15 cellular contexts compared by ENCODE assay signal in genomic region chr18:46657115-46657955, GRCh38. TPM values are rescaled to one million over a fixed set of nuclear protein-coding genes. Genes with fewer than 3 reads are reported as not detected.
DNase-seq lines count a peak whose midpoint lies in the region; ATAC-seq and TF ChIP-seq lines count a peak whose summit lies in the region.
"Had no signal": no experiment of that assay in that cellular context is flagged by ENCODE, and none has a peak within 500 bp of the region (broad histone marks: within the 10 kb centered on the region; RNA-seq: fewer than 3 reads in every experiment).

Gene LOXHD1, minus strand, starts transcription at chr18:46657220. Its CDS starts 187 bp downstream, at chr18:46657033.

- H3K36me3 ChIP-seq in ES-I3 (ENCODE audit: insufficient read depth, low read length) (no peaks in the 10 kb centered on the region), smooth muscle cell (ENCODE audit: low read depth) (no peaks in the 10 kb centered on the region)
- H3K36me3 ChIP-seq: pancreas, thoracic aorta had no signal

- H3K4me1 ChIP-seq in ES-I3 (ENCODE audit: insufficient read depth, low read length) (peaks cover 5% of the 10 kb centered on the region; the same call in 1 of the 2 replicates), smooth muscle cell (ENCODE audit: low read depth) (no peaks in the 10 kb centered on the region)
- H3K4me1 ChIP-seq: pancreas had no signal

- H3K9me3 ChIP-seq in ES-I3 (ENCODE audit: control insufficient read depth, insufficient read depth, low read length) (no peaks in the 10 kb centered on the region), smooth muscle cell (replicated peaks; ENCODE audit: low read depth) (no peaks in the 10 kb centered on the region)
- H3K9me3 ChIP-seq: pancreas, thoracic aorta had no signal

- no peak within 1 kb of the TSS for H3K4me3 ChIP-seq in smooth muscle cell
- H3K4me3 ChIP-seq: pancreas, thoracic aorta had no signal

- H3K9me3 Mint-ChIP-seq in central memory CD8-positive, alpha-beta T cell = no peaks in the 10 kb centered on the region
- H3K9me3 Mint-ChIP-seq: activated CD4-positive, alpha-beta memory T cell treated with anti-CD3 and anti-CD28 coated beads, Interleukin-2, amount 10 ng/mL, durations not matched to agents 7 days and 5 days; CD8-positive, alpha-beta memory T cell; natural killer cell had no signal

- WGBS in smooth muscle cell (ENCODE audit: low lambda C conversion rate) = 80% methylated on average over 25 of the region's 25 CpGs

- H4K20me1 ChIP-seq in smooth muscle cell (ENCODE audit: low read depth) = no peaks in the 10 kb centered on the region

- no peak within 1 kb of the TSS for H3K27ac ChIP-seq in smooth muscle cell (ENCODE audit: low read depth)
- H3K27ac ChIP-seq: pancreas, thoracic aorta had no signal

- peaks cover 12% of the 10 kb centered on the region for H3K27me3 ChIP-seq in smooth muscle cell (ENCODE audit: low read depth)
- H3K27me3 ChIP-seq: pancreas had no signal

- peak within 1 kb of the TSS; percentile 53 for H3K27ac Mint-ChIP-seq in central memory CD8-positive, alpha-beta T cell (ENCODE audit: low read depth)
- H3K27ac Mint-ChIP-seq: activated CD4-positive, alpha-beta memory T cell treated with anti-CD3 and anti-CD28 coated beads, Interleukin-2, amount 10 ng/mL, durations not matched to agents 7 days and 5 days; natural killer cell had no signal

- H2AFZ ChIP-seq in smooth muscle cell (ENCODE audit: low read depth) = peak within 1 kb of the TSS; percentile 37

- peaks cover 1% of the 10 kb centered on the region for H3K36me3 Mint-ChIP-seq in central memory CD8-positive, alpha-beta T cell (ENCODE audit: insufficient read depth)
- H3K36me3 Mint-ChIP-seq: CD8-positive, alpha-beta memory T cell; natural killer cell had no signal

- no peaks in the 10 kb centered on the region for H3K27me3 Mint-ChIP-seq in central memory CD8-positive, alpha-beta T cell

- H3K4me2 ChIP-seq in smooth muscle cell = no peak within 1 kb of the TSS

- peaks cover 5% of the 10 kb centered on the region for H3K4me1 Mint-ChIP-seq in central memory CD8-positive, alpha-beta T cell
- H3K4me1 Mint-ChIP-seq: activated CD4-positive, alpha-beta memory T cell treated with anti-CD3 and anti-CD28 coated beads, Interleukin-2, amount 10 ng/mL, durations not matched to agents 7 days and 5 days; CD8-positive, alpha-beta memory T cell; natural killer cell had no signal

- H3K9ac ChIP-seq in ES-I3 (ENCODE audit: low read depth, low read length) (peak within 1 kb of the TSS; percentile 64; the same call in 1 of the 2 replicates), smooth muscle cell (ENCODE audit: low read depth) (no peak within 1 kb of the TSS)

- H3K79me2 ChIP-seq in smooth muscle cell (ENCODE audit: low read depth) = no peaks in the 10 kb centered on the region

- no peak within 1 kb of the TSS for H3K4me3 Mint-ChIP-seq in central memory CD8-positive, alpha-beta T cell
- H3K4me3 Mint-ChIP-seq: activated CD4-positive, alpha-beta memory T cell treated with anti-CD3 and anti-CD28 coated beads, Interleukin-2, amount 10 ng/mL, durations not matched to agents 7 days and 5 days; CD8-positive, alpha-beta memory T cell; natural killer cell had no signal

- DNase-seq in DMS53 (lab: John Stamatoyannopoulos, UW) (peak; percentile 74), smooth muscle cell (lab: John Stamatoyannopoulos, UW; ENCODE audit: unreplicated experiment) (no peak), NCI-H2107 (lab: John Stamatoyannopoulos, UW) (no peak)
- DNase-seq in central memory CD8-positive, alpha-beta T cell (ENCODE audit: low spot score in 2 of 2) = no peak
- DNase-seq in stimulated activated naive CD4-positive, alpha-beta T cell (lab: John Stamatoyannopoulos, UW) = no peak
- DNase-seq: NCI-H1417 treated with DMSO at 0.1 percent for 48 hours had no signal

- ATAC-seq in central memory CD8-positive, alpha-beta T cell (replicated peaks; ENCODE audit: extremely low read depth, poor library complexity, severe bottlenecking) = no peak
- ATAC-seq in HG02759 (IDR thresholded peaks at IDR 0.05; ENCODE audit: unreplicated experiment) = no peak

- H3F3A ChIP-seq in smooth muscle cell (ENCODE audit: low read depth) = no peaks in the 10 kb centered on the region

- no peak for TF ChIP-seq CTCF in smooth muscle cell (IDR thresholded peaks at IDR 0.05; ENCODE audit: borderline replicate concordance, insufficient read depth, poor library complexity, severe bottlenecking)

RNA-seq across cellular contexts. Expression of gene LOXHD1, which starts in this region (rescaled TPM):
- not detected in 2 replicates for total RNA-seq in smooth muscle cell
- not detected in 2 replicates for polyA plus RNA-seq in smooth muscle cell
- total RNA-seq: activated CD4-positive, alpha-beta memory T cell treated with anti-CD3 and anti-CD28 coated beads, Interleukin-2, amount 10 ng/mL, durations not matched to agents 7 days and 5 days; CD8-positive, alpha-beta memory T cell; left lobe of liver; M059J had no signal
- polyA plus RNA-seq: CD8-positive, alpha-beta memory T cell had no signal
